In the genomic region with DNA sequence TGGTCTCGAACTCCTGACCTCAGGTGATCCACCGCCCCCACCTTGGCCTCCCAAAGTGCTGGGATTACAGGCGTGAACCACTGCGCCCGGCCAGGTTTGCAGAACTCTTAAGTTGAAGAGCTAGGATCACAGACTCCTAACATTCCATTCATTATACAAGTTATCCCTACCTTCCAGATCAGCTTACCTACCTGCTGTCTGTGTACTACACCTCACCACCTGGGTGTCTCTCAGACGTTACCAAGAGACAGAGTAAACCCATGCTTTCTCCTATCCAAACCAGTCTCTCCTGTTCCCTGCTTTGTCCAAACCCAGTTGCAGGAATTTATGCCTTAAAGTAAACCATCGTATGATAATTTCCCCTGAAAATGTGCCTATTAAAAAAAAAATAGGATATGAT, we compare ENCODE assay signal across 1 cellular context.
TF ChIP-seq lines count a peak whose summit lies in the region.

No MANE protein-coding gene starts in this region.

TF ChIP-seq in WTC11, 78 proteins besides CTCF, POLR2A, EP300 and RAD21 (continued from another document):
- TF ChIP-seq AFF4 (CRISPR knock-in tag; IDR thresholded peaks at IDR 0.05; ENCODE audit: borderline replicate concordance), result no peak
